In genomic region chr2:200631287-200631686, GRCh38 we compare ENCODE assay signal across 30 cellular contexts. TPM values are rescaled to one million over a fixed set of nuclear protein-coding genes. Genes with fewer than 3 reads are reported as not detected.
DNase-seq lines count a peak whose midpoint lies in the region; ATAC-seq and TF ChIP-seq lines count a peak whose summit lies in the region.
"Had no signal": no experiment of that assay in that cellular context is flagged by ENCODE, and none has a peak within 500 bp of the region (broad histone marks: within the 10 kb centered on the region; RNA-seq: fewer than 3 reads in every experiment).

No MANE protein-coding gene starts in this region.

- intact Hi-C loops in A673 (cut with micrococcal nuclease; ENCODE audit: unreplicated experiment): loop anchor here (10.0 kb wide), 1 partner anchor 1186 kb away; no protein-coding TSS in a partner anchor

- H3K4me1 ChIP-seq in A673 (ENCODE audit: insufficient read depth, low read length, poor library complexity, severe bottlenecking): peaks cover 3% of the 10 kb centered on the region
- H3K4me1 ChIP-seq: BE2C, Caco-2 had no signal

- no TSS peak for BruUV-seq in A673 (replicated peaks; lab: Mats Ljungman, UMichigan)

- no peak for TF ChIP-seq CTCF in A673 (conservative IDR thresholded peaks at IDR 0.05; ENCODE audit: low read depth, low read length)

- ATAC-seq in GM19455 (IDR thresholded peaks at IDR 0.05; ENCODE audit: unreplicated experiment): no peak
- no peak for ATAC-seq in HG02840 (IDR thresholded peaks at IDR 0.05; ENCODE audit: low FRiP score, unreplicated experiment)
- ATAC-seq: A549; CD8-positive, alpha-beta T cell had no signal

- H3K9me3 ChIP-seq in A673 (ENCODE audit: low read depth, low read length, poor library complexity, severe bottlenecking) (no peaks in the 10 kb centered on the region), SK-N-MC (ENCODE audit: low read depth, low read length) (peaks cover 5% of the 10 kb centered on the region; the same call in 1 of the 2 replicates)
- H3K9me3 ChIP-seq: A549, BE2C, BLaER1, Caco-2 had no signal

- no peaks in the 10 kb centered on the region for H3K27me3 ChIP-seq in A673 (replicated peaks; ENCODE audit: insufficient read depth, low read depth, low read length, poor library complexity)
- H3K27me3 ChIP-seq: BE2C; BLaER1; BLaER1 treated with 17β-estradiol and CSF1 and Interleukin-3, amounts not matched to agents 10 nM and 100 nM had no signal

- CTCF ChIA-PET in A673 (lab: Charles Lee): no interaction called here

- peak overlapping the region; percentile 8 for H3K9ac ChIP-seq in SK-N-MC (ENCODE audit: insufficient read length)
- H3K9ac ChIP-seq: BLaER1; BLaER1 treated with 17β-estradiol and CSF1 and Interleukin-3, amounts not matched to agents 10 nM and 100 nM had no signal

- DNase-seq in A673 (ENCODE audit: low spot score): peak; percentile 33
- DNase-seq in SK-N-MC (ENCODE audit: low read depth, low spot score): peak; percentile 92
- DNase-seq: 8988T; ACHN; AML-193; BE2C; C1 segment of cervical spinal cord; Caco-2; Calu3; CD4-positive, alpha-beta memory T cell; CD4-positive, alpha-beta T cell; CD4-positive, CD25-positive, alpha-beta regulatory T cell; CD8-positive, alpha-beta memory T cell; CD8-positive, alpha-beta T cell; COR-L47; DMS 273 treated with DMSO at 0.1 percent for 48 hours; DMS153; DMS53; DMS79; DMS79 treated with DMSO at 0.1 percent for 48 hours; DND-41; EL had no signal

- H3K4me3 ChIP-seq in A673 (ENCODE audit: low read depth, low read length, poor library complexity, severe bottlenecking) (no peak overlapping the region), SK-N-MC (peak overlapping the region; percentile 47)
- H3K4me3 ChIP-seq: A549; BLaER1; BLaER1 treated with 17β-estradiol and CSF1 and Interleukin-3, amounts not matched to agents 10 nM and 100 nM had no signal

- H3K36me3 ChIP-seq in A673 (ENCODE audit: insufficient read depth, low read length, poor library complexity, severe bottlenecking) (no peaks in the 10 kb centered on the region), SK-N-MC (ENCODE audit: insufficient read depth, low read length) (no peaks in the 10 kb centered on the region)
- H3K36me3 ChIP-seq: BE2C; BLaER1; BLaER1 treated with 17β-estradiol and CSF1 and Interleukin-3, amounts not matched to agents 10 nM and 100 nM had no signal

- H3K27ac ChIP-seq in A673 (ENCODE audit: low read depth, low read length, poor library complexity, severe bottlenecking) (no peak overlapping the region), SK-N-MC (peak overlapping the region; percentile 91)
- H3K27ac ChIP-seq: 22Rv1; A549; BLaER1; BLaER1 treated with 17β-estradiol and CSF1 and Interleukin-3, amounts not matched to agents 10 nM and 100 nM; C4-2B had no signal

- POLR2A ChIA-PET in A673 (lab: Charles Lee; ENCODE audit: low non-redundant PET): no interaction called here

RNA-seq across cellular contexts. Expression of gene AOX1, which starts 45.5 kb away (rescaled TPM):
- total RNA-seq in A673 (2021): 2.4 and 3.1 TPM in 2 replicates
- total RNA-seq: B cell; CD4-positive, alpha-beta memory T cell; CD4-positive, alpha-beta T cell; CD4-positive, CD25-positive, alpha-beta regulatory T cell; CD8-positive, alpha-beta memory T cell; CD8-positive, alpha-beta T cell had no signal
